1 cellular context compared by ENCODE assay signal in the genomic region with DNA sequence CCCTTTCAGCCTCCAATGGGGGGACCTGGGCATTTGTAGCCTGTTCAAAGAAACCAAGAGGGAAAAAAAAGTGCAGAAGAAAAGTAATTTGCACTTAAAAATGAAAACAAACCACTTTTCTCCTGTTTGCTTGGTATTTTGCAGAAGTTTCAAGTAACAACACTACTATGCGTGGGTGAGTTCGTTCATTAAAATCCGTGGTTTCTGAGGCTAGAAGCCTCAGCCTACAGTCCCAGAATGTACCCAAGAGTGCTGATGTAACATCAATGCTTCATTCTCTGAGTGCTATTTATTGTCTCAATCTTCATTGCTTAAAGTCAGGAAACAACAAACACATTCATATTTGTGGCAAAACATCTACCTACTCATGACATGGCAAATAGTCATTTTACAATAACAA.
TF ChIP-seq lines count a peak whose summit lies in the region.

No MANE protein-coding gene starts in this region.

TF ChIP-seq in GM23338, 12 proteins besides CTCF, POLR2A, EP300 and RAD21 (continued from another document):
- TF ChIP-seq, protein P1, sequence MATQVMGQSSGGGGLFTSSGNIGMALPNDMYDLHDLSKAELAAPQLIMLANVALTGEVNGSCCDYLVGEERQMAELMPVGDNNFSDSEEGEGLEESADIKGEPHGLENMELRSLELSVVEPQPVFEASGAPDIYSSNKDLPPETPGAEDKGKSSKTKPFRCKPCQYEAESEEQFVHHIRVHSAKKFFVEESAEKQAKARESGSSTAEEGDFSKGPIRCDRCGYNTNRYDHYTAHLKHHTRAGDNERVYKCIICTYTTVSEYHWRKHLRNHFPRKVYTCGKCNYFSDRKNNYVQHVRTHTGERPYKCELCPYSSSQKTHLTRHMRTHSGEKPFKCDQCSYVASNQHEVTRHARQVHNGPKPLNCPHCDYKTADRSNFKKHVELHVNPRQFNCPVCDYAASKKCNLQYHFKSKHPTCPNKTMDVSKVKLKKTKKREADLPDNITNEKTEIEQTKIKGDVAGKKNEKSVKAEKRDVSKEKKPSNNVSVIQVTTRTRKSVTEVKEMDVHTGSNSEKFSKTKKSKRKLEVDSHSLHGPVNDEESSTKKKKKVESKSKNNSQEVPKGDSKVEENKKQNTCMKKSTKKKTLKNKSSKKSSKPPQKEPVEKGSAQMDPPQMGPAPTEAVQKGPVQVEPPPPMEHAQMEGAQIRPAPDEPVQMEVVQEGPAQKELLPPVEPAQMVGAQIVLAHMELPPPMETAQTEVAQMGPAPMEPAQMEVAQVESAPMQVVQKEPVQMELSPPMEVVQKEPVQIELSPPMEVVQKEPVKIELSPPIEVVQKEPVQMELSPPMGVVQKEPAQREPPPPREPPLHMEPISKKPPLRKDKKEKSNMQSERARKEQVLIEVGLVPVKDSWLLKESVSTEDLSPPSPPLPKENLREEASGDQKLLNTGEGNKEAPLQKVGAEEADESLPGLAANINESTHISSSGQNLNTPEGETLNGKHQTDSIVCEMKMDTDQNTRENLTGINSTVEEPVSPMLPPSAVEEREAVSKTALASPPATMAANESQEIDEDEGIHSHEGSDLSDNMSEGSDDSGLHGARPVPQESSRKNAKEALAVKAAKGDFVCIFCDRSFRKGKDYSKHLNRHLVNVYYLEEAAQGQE (IDR thresholded peaks at IDR 0.05; ENCODE audit: unreplicated experiment), result no peak
- TF ChIP-seq ZNF331 (CRISPR knock-in tag; IDR thresholded peaks at IDR 0.05; ENCODE audit: low read depth) (no peak), EZH2phosphoT487 (IDR thresholded peaks at IDR 0.05; ENCODE audit: unreplicated experiment) (no peak), EZH2 (IDR thresholded peaks at IDR 0.05; ENCODE audit: low read depth, unreplicated experiment) (no peak)
TF ChIP-seq in GM23338: peak in this region for 0.
